22 cellular contexts compared by ENCODE assay signal in the genomic region with DNA sequence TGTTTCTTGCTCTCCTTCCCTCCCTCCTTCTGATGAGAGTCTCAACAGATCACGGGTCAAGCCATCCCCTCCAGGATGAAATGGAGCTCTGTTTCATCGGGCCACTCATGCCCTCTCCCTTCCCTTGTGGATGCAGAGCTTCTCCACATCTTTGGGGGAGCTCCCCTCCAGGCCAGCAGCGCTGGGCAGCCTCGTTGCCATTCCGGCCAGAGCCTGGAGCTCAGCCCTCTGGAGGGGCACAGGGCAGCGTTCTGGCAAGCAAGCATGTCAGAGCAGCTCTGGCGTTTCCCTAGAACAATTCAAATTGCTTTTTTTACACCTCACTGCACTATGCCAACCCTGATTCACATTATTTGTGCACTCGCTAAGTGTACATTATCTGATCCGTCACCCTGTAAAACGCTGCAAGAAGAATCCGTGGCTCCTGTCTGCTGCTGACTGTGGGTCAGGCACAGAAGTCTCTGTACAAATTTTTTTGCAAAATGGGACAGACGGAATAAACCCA.
A peak's percentile ranks its signal among the peaks of the same experiment; 100 is the strongest.
DNase-seq lines count a peak whose midpoint lies in the region; FAIRE-seq and TF ChIP-seq lines count a peak whose summit lies in the region.
"Had no signal": no experiment of that assay in that cellular context is flagged by ENCODE, and none has a peak within 500 bp of the region (broad histone marks: within the 10 kb centered on the region; RNA-seq: fewer than 3 reads in every experiment).

No MANE protein-coding gene starts in this region.

- H3K9me3 ChIP-seq in neuronal stem cell (replicated peaks in 1 of 2; ENCODE audit: control insufficient read depth in 2 of 2, insufficient read depth in 1 of 2, low read depth in 1 of 2, low read length in 2 of 2), result no peaks in the 10 kb centered on the region
- H3K9me3 ChIP-seq: BLaER1 treated with 17β-estradiol and CSF1 and Interleukin-3, amounts not matched to agents 10 nM and 100 nM; Caco-2 had no signal

- no peak overlapping the region for H3K23ac ChIP-seq in neuronal stem cell (ENCODE audit: low read depth, low read length, poor library complexity)

- TF ChIP-seq CTCF in bronchial epithelial cell (IDR thresholded peaks at IDR 0.05; ENCODE audit: insufficient read depth, low read length, severe bottlenecking), result no peak

- H3K27me3 ChIP-seq in bronchial epithelial cell (ENCODE audit: control insufficient read depth, insufficient read depth, low read length), result peaks cover 5% of the 10 kb centered on the region
- peaks cover 0 to 21% (median 0%) of the 10 kb centered on the region in 3 experiments for H3K27me3 ChIP-seq in neuronal stem cell (ENCODE audit: control insufficient read depth in 3 of 3, insufficient read depth in 3 of 3, low read depth in 1 of 3, low read length in 3 of 3)
- H3K27me3 ChIP-seq: BLaER1 treated with 17β-estradiol and CSF1 and Interleukin-3, amounts not matched to agents 10 nM and 100 nM had no signal

- peak; percentile 14 for DNase-seq in Caki2 (ENCODE audit: low read depth)
- DNase-seq in bronchial epithelial cell (ENCODE audit: low read depth), result no peak
- peak; percentile 51 for DNase-seq in kidney glomerular epithelial cell (lab: John Stamatoyannopoulos, UW)
- DNase-seq in neuronal stem cell (ENCODE audit: low spot score), result no peak
- no peak for DNase-seq in dedifferentiated amniotic fluid mesenchymal stem cell (ENCODE audit: extremely low spot score)
- no peak for DNase-seq in iPS-NIHi11 (ENCODE audit: low spot score)
- no peak for DNase-seq in midbrain (lab: John Stamatoyannopoulos, UW)
- DNase-seq: 8988T; Caco-2; CD4-positive, alpha-beta memory T cell; DMS53; GF-D8; NCI-H1105; NCI-H146; NCI-H2029 treated with DMSO at 0.1 percent for 48 hours; NCI-H226; NCI-H774; PC-3; RPMI8226; SHP77 had no signal

- no peak overlapping the region for H3K4ac ChIP-seq in neuronal stem cell (ENCODE audit: low read length)

- H2AFZ ChIP-seq in neuronal stem cell (ENCODE audit: low read length), result no peak overlapping the region

- in situ Hi-C loops in Caki2 (cut with HindIII; ENCODE audit: low pct_unique_long_range_greater_than_20kb, low sequenced_read_pairs), result no loop called here

- no peak overlapping the region for H4K8ac ChIP-seq in neuronal stem cell (ENCODE audit: low read depth, low read length)

- no peak overlapping the region for H2BK12ac ChIP-seq in neuronal stem cell (ENCODE audit: low read length)

- no peak overlapping the region for H2AK5ac ChIP-seq in neuronal stem cell (ENCODE audit: low read depth, low read length)

- peak; percentile 36 for FAIRE-seq in bronchial epithelial cell (lab: Jason Lieb, UNC)
- FAIRE-seq: GM19239 had no signal

- no peak overlapping the region for H2BK120ac ChIP-seq in neuronal stem cell (ENCODE audit: low read depth, low read length)

- H3K4me3 ChIP-seq in bronchial epithelial cell (ENCODE audit: low read depth, low read length) (no peak overlapping the region), neuronal stem cell (ENCODE audit: low read length in 2 of 2) (no peak overlapping the region)
- H3K4me3 ChIP-seq: BLaER1 treated with 17β-estradiol and CSF1 and Interleukin-3, amounts not matched to agents 10 nM and 100 nM had no signal

- H2BK15ac ChIP-seq in neuronal stem cell (ENCODE audit: low read length), result peak overlapping the region; percentile 28

- no peaks in the 10 kb centered on the region for H3K79me1 ChIP-seq in neuronal stem cell (ENCODE audit: low read depth, low read length)

- H2BK5ac ChIP-seq in neuronal stem cell (ENCODE audit: low read length), result no peak overlapping the region

- no peak overlapping the region for H3K14ac ChIP-seq in neuronal stem cell (ENCODE audit: low read length)

- peak overlapping the region; percentile 49 for H3K18ac ChIP-seq in neuronal stem cell (ENCODE audit: low read length)

- peaks cover 0 to 15% of the 10 kb centered on the region in 2 donors for H3K4me1 ChIP-seq in neuronal stem cell (ENCODE audit: control insufficient read depth in 2 of 2, insufficient read depth in 1 of 2, low read depth in 1 of 2, low read length in 2 of 2)
- H3K4me1 ChIP-seq: Caco-2 had no signal

- H3K36me3 ChIP-seq in bronchial epithelial cell (ENCODE audit: control insufficient read depth, insufficient read depth, low read length), result no peaks in the 10 kb centered on the region
- H3K36me3 ChIP-seq in neuronal stem cell (replicated peaks in 1 of 2; ENCODE audit: control insufficient read depth in 2 of 2, insufficient read depth in 2 of 2, low read length in 2 of 2), result no peaks in the 10 kb centered on the region
- H3K36me3 ChIP-seq: BLaER1 treated with 17β-estradiol and CSF1 and Interleukin-3, amounts not matched to agents 10 nM and 100 nM had no signal

- H3K4me2 ChIP-seq in neuronal stem cell (ENCODE audit: insufficient read depth, low read length, poor library complexity, severe bottlenecking), result no peak overlapping the region
- H3K4me2 ChIP-seq: BLaER1 treated with 17β-estradiol and CSF1 and Interleukin-3, amounts not matched to agents 10 nM and 100 nM had no signal

- H3K27ac ChIP-seq in neuronal stem cell (replicated peaks; ENCODE audit: low read length), result no peak overlapping the region
- H3K27ac ChIP-seq: BLaER1 treated with 17β-estradiol and CSF1 and Interleukin-3, amounts not matched to agents 10 nM and 100 nM had no signal

- no CpG with 5 or more reads among the region's 12 CpGs for WGBS in neuronal stem cell (ENCODE audit: extremely low coverage in 2 of 2, insufficient read length in 2 of 2, insufficient replicate concordance in 1 of 2), 2 donors

- no peak overlapping the region for H3K9ac ChIP-seq in neuronal stem cell (ENCODE audit: low read depth, low read length, poor library complexity)
- H3K9ac ChIP-seq: BLaER1 treated with 17β-estradiol and CSF1 and Interleukin-3, amounts not matched to agents 10 nM and 100 nM had no signal

- no peak overlapping the region for H4K91ac ChIP-seq in neuronal stem cell (ENCODE audit: low read depth, low read length, poor library complexity)

Comparison
In these comparisons a context has a peak if more than half of its experiments do, and no peak if none do; other contexts are left out.
1. DNase-seq: peak in Caki2 (single experiment) and kidney glomerular epithelial cell (single experiment); none in bronchial epithelial cell (single experiment), neuronal stem cell (single experiment), dedifferentiated amniotic fluid mesenchymal stem cell (single experiment), iPS-NIHi11 (single experiment) and midbrain (single experiment).